In the genomic region with DNA sequence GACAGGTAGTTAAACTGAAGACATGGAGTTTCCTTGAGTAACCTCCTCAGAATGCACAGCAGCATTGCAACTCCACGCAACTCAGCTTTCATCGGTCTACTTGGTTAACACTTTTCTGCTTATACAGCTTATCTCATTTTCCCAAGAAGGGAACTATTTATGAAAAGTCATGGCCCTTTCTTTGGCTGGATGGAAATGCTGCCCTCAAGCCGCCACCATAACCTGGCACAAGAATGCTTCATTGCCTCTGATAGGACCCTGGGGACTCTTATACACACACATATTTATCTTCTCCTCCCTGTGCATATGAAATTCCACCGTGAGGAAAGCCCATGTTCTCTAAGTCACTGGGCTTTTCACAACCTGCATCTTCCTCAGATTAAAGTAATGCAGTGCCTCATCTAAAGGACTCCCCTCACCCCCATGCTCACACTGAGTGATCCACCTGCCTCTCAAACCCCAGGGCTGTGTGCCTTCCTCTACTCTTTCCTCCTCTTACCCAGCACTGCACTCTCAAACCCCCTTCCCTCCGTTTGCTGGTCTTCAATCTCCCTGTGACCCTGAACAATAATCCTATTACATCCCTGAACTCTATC, we compare ENCODE assay signal across 16 cellular contexts.
DNase-seq lines count a peak whose midpoint lies in the region; ATAC-seq, FAIRE-seq and TF ChIP-seq lines count a peak whose summit lies in the region.
"Had no signal": no experiment of that assay in that cellular context is flagged by ENCODE, and none has a peak within 500 bp of the region (broad histone marks: within the 10 kb centered on the region; RNA-seq: fewer than 3 reads in every experiment).

No MANE protein-coding gene starts in this region.

- no peaks in the 10 kb centered on the region for H3K36me3 Mint-ChIP-seq in nephron (ENCODE audit: low read depth)
- H3K36me3 Mint-ChIP-seq: CD4-positive, CD25-positive, alpha-beta regulatory T cell had no signal

- DNase-seq in NCI-H2171 treated with DMSO at 0.1 percent for 48 hours (lab: John Stamatoyannopoulos, UW): peak; percentile 24
- DNase-seq in NCI-H2171 (lab: John Stamatoyannopoulos, UW): no peak
- DNase-seq in frontal cortex (ENCODE audit: low spot score in 2 of 2): no peak
- DNase-seq in DMS 273 (lab: John Stamatoyannopoulos, UW; ENCODE audit: unreplicated experiment): no peak
- DNase-seq: ACHN; CD4-positive, CD25-positive, alpha-beta regulatory T cell; DMS79; GM23248 had no signal

- peak overlapping the region; percentile 62 to 88 (median 75) for H3K27ac Mint-ChIP-seq in nephron
- H3K27ac Mint-ChIP-seq: CD4-positive, CD25-positive, alpha-beta regulatory T cell had no signal

- H3K4me3 Mint-ChIP-seq in nephron: no peak overlapping the region
- H3K4me3 Mint-ChIP-seq: CD4-positive, CD25-positive, alpha-beta regulatory T cell had no signal

- H3K27me3 Mint-ChIP-seq in nephron (ENCODE audit: low read depth): no peaks in the 10 kb centered on the region

- no peak for FAIRE-seq in frontal cortex (lab: Jason Lieb, UNC)
- FAIRE-seq: GM12878, GM18507, H54 had no signal

- peaks cover 33% of the 10 kb centered on the region for H3K4me1 Mint-ChIP-seq in nephron
- H3K4me1 Mint-ChIP-seq: CD4-positive, CD25-positive, alpha-beta regulatory T cell had no signal

- no peaks in the 10 kb centered on the region for H3K9me3 Mint-ChIP-seq in nephron
- H3K9me3 Mint-ChIP-seq: CD4-positive, CD25-positive, alpha-beta regulatory T cell had no signal

- H3K27ac ChIP-seq in VCaP: peak overlapping the region; percentile 89
- H3K27ac ChIP-seq: BLaER1 treated with 17β-estradiol and CSF1 and Interleukin-3, amounts not matched to agents 10 nM and 100 nM; GM23248 had no signal

- no peak for TF ChIP-seq CTCF in VCaP (conservative IDR thresholded peaks at IDR 0.05)
- no peak for TF ChIP-seq CTCF in nephron (IDR thresholded peaks at IDR 0.05; ENCODE audit: unreplicated experiment in 3 of 3)

- ATAC-seq in HG03520 (IDR thresholded peaks at IDR 0.05; ENCODE audit: unreplicated experiment): no peak
- ATAC-seq: GM12878, HCT116 had no signal
